ENCODE assay signal across 1 cellular context in the genomic region with DNA sequence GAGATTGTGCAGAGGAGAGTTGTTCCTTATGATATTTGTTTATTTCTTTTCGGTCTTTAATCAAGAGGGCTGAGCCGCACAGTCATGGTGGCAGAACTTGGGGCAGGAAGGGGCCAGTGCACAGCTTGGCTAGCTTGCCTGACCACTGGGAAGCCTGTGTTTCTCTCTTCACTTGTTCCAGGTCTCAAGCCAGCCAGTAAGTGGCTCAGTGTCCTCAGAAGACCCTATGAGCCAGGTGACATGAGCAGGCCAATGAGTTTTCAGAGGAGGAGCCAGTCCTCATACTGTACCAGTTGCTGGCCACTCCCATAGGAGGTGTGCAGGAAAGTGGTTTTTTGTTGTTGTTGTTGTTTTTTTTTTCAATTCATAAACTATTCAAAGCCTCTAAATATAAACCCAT.
TF ChIP-seq lines count a peak whose summit lies in the region.

No MANE protein-coding gene starts in this region.

TF ChIP-seq in GM23338, 12 proteins besides CTCF, POLR2A, EP300 and RAD21 (continued from another document):
- no peak for TF ChIP-seq EZH2 (IDR thresholded peaks at IDR 0.05; ENCODE audit: low read depth, unreplicated experiment)
- no peak for TF ChIP-seq JUNB (IDR thresholded peaks at IDR 0.05; ENCODE audit: unreplicated experiment)
